ENCODE assay signal across 25 cellular contexts in genomic region chr4:174534461-174534860, GRCh38. TPM values are rescaled to one million over a fixed set of nuclear protein-coding genes. Genes with fewer than 3 reads are reported as not detected.
DNase-seq lines count a peak whose midpoint lies in the region; ATAC-seq and TF ChIP-seq lines count a peak whose summit lies in the region.
"Had no signal": no experiment of that assay in that cellular context is flagged by ENCODE, and none has a peak within 500 bp of the region (broad histone marks: within the 10 kb centered on the region; RNA-seq: fewer than 3 reads in every experiment).

No MANE protein-coding gene starts in this region.

- H3K4ac ChIP-seq in mesendoderm (ENCODE audit: low read depth, low read length), result no peak overlapping the region

- no peaks in the 10 kb centered on the region for H3K79me2 ChIP-seq in mesendoderm (ENCODE audit: control insufficient read depth, insufficient read depth, low read length)

- H3K56ac ChIP-seq in mesendoderm (ENCODE audit: low read length), result no peak overlapping the region

- H4K5ac ChIP-seq in mesendoderm (ENCODE audit: low read length), result no peak overlapping the region

- H3K36me3 ChIP-seq in mesendoderm (ENCODE audit: control insufficient read depth, insufficient read depth, low read length), result no peaks in the 10 kb centered on the region
- H3K36me3 ChIP-seq: BLaER1 treated with 17β-estradiol and CSF1 and Interleukin-3, amounts not matched to agents 10 nM and 100 nM had no signal

- no peak overlapping the region for H2BK120ac ChIP-seq in mesendoderm (ENCODE audit: low read depth, low read length)

- no CpG with 5 or more reads among the region's 3 CpGs for WGBS in mesendoderm (ENCODE audit: extremely low coverage, insufficient coverage, low lambda C conversion rate)

- H3K79me1 ChIP-seq in mesendoderm (ENCODE audit: low read length), result no peaks in the 10 kb centered on the region

- H3K4me1 ChIP-seq in mesendoderm (ENCODE audit: control insufficient read depth, low read depth, low read length), result no peaks in the 10 kb centered on the region

- DNase-seq in kidney glomerular epithelial cell (lab: John Stamatoyannopoulos, UW) (peak; percentile 38), mesendoderm (no peak), renal cortical epithelial cell (ENCODE audit: low read depth) (peak; percentile 50), LoVo (ENCODE audit: low spot score) (no peak), GM13976 (ENCODE audit: low spot score) (no peak)
- DNase-seq: 8988T; ACHN; AML-193; CD4-positive, alpha-beta T cell; CD8-positive, alpha-beta T cell; DMS 273 treated with DMSO at 0.1 percent for 48 hours; DMS153; DMS53; DMS79; DND-41; EL; GDM1 had no signal

- no peak for ATAC-seq in GM21737 (IDR thresholded peaks at IDR 0.05; ENCODE audit: unreplicated experiment)
- ATAC-seq: CD8-positive, alpha-beta T cell; GM12878 had no signal

- H2BK15ac ChIP-seq in mesendoderm (replicated peaks; ENCODE audit: low read depth), result no peak overlapping the region

- H3K18ac ChIP-seq in mesendoderm (ENCODE audit: low read length), result peak overlapping the region; percentile 60

- no peak overlapping the region for H2AK5ac ChIP-seq in mesendoderm (ENCODE audit: low read length)

- no peak overlapping the region for H3K4me2 ChIP-seq in mesendoderm (ENCODE audit: low read length)
- H3K4me2 ChIP-seq: BLaER1 treated with 17β-estradiol and CSF1 and Interleukin-3, amounts not matched to agents 10 nM and 100 nM had no signal

- H3K9ac ChIP-seq in mesendoderm (ENCODE audit: low read length), result no peak overlapping the region
- H3K9ac ChIP-seq: BLaER1 treated with 17β-estradiol and CSF1 and Interleukin-3, amounts not matched to agents 10 nM and 100 nM had no signal

- no peak for TF ChIP-seq CTCF in GM13976 (IDR thresholded peaks at IDR 0.05; ENCODE audit: borderline replicate concordance, control extremely low read depth, extremely low read depth, insufficient read depth, missing control alignments)

- H2BK5ac ChIP-seq in mesendoderm (ENCODE audit: low read length), result no peak overlapping the region

- in situ Hi-C loops in GM13976 (cut with MboI; ENCODE audit: low sequenced_read_pairs, unreplicated experiment), result no loop called here

- H3K23ac ChIP-seq in mesendoderm (ENCODE audit: low read length), result no peak overlapping the region

- no peak overlapping the region for H4K8ac ChIP-seq in mesendoderm (ENCODE audit: low read depth, low read length)

- no peaks in the 10 kb centered on the region for H3K27me3 ChIP-seq in mesendoderm (ENCODE audit: insufficient read depth, low read length, poor library complexity)

- no peak overlapping the region for H3K27ac ChIP-seq in mesendoderm (ENCODE audit: low read depth, low read length)
- H3K27ac ChIP-seq: BLaER1 treated with 17β-estradiol and CSF1 and Interleukin-3, amounts not matched to agents 10 nM and 100 nM; C4-2B had no signal

- H3K4me3 ChIP-seq in mesendoderm (ENCODE audit: low read length), result no peak overlapping the region
- H3K4me3 ChIP-seq: BLaER1 treated with 17β-estradiol and CSF1 and Interleukin-3, amounts not matched to agents 10 nM and 100 nM; GM12878 had no signal

RNA-seq across cellular contexts. Expression of gene HPGD, which starts 12.2 kb away (rescaled TPM):
- 11.1 TPM for polyA plus RNA-seq in mesendoderm (2013, experiment 1 of 2)
- polyA plus RNA-seq in mesendoderm (2013, experiment 2 of 2), result 10.6 TPM
- total RNA-seq in renal cortical epithelial cell, result 8.7 and 105 TPM in 2 replicates
- total RNA-seq: B cell, Daoy, G401 had no signal
- polyA plus RNA-seq: BJ had no signal

Comparison
In these comparisons a context has a peak if more than half of its experiments do, and no peak if none do; other contexts are left out.
1. DNase-seq: peak in kidney glomerular epithelial cell (single experiment) and renal cortical epithelial cell (single experiment); none in mesendoderm (single experiment), LoVo (single experiment) and GM13976 (single experiment).